In genomic region chr12:44307506-44308168, GRCh38 we compare ENCODE assay signal across 1 cellular context.
TF ChIP-seq lines count a peak whose summit lies in the region.

No MANE protein-coding gene starts in this region.

TF ChIP-seq in SK-N-SH, 30 proteins besides CTCF, POLR2A, EP300 and RAD21 (continued from another document):
- TF ChIP-seq IRF3 (IDR thresholded peaks at IDR 0.05; ENCODE audit: low read depth, low read length) (no peak), PBX3 (IDR thresholded peaks at IDR 0.05) (no peak), MXI1 (IDR thresholded peaks at IDR 0.05; ENCODE audit: low read depth, low read length) (no peak), CHD2 (IDR thresholded peaks at IDR 0.05; ENCODE audit: low read length, partially characterized antibody) (no peak), SIN3A (IDR thresholded peaks at IDR 0.05; ENCODE audit: borderline replicate concordance, low read depth, low read length) (no peak), RXRA (IDR thresholded peaks at IDR 0.05; ENCODE audit: borderline replicate concordance, low read depth) (no peak), YY1 (IDR thresholded peaks at IDR 0.05; ENCODE audit: low read depth) (no peak)
